Comparison of ENCODE assay signal across 1 cellular context in the genomic region with DNA sequence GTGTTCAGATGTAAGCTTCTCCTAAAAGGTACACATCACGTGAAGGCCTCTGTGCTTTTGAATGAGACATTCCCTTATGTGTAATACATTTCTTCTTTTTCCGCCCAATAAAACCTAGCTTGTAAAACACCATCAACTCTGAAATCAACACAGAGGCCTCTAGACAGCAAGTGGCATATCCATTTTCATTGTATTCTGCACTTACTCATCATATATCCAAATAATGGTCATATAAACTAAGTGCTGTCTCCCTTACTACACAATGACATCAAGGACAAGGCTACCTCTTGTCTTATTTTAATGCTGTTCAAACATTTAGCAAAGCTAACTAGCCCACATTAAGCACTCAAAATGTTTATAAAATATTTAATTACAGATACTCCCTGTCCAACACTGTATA.
TF ChIP-seq lines count a peak whose summit lies in the region.

No MANE protein-coding gene starts in this region.

TF ChIP-seq in GM23338, 12 proteins besides CTCF, POLR2A, EP300 and RAD21 (continued from another document):
- TF ChIP-seq, protein P1, sequence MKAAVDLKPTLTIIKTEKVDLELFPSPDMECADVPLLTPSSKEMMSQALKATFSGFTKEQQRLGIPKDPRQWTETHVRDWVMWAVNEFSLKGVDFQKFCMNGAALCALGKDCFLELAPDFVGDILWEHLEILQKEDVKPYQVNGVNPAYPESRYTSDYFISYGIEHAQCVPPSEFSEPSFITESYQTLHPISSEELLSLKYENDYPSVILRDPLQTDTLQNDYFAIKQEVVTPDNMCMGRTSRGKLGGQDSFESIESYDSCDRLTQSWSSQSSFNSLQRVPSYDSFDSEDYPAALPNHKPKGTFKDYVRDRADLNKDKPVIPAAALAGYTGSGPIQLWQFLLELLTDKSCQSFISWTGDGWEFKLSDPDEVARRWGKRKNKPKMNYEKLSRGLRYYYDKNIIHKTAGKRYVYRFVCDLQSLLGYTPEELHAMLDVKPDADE (IDR thresholded peaks at IDR 0.05): no peak
- TF ChIP-seq ZNF331 (CRISPR knock-in tag; IDR thresholded peaks at IDR 0.05; ENCODE audit: low read depth): no peak
- TF ChIP-seq CREB1 (CRISPR knock-in tag; IDR thresholded peaks at IDR 0.05; ENCODE audit: low read depth): no peak
